ENCODE assay signal across 21 cellular contexts in genomic region chr1:233064988-233065387, GRCh38.
"Had no signal": no experiment of that assay in that cellular context is flagged by ENCODE, and none has a peak within 500 bp of the region (broad histone marks: within the 10 kb centered on the region; RNA-seq: fewer than 3 reads in every experiment).

No MANE protein-coding gene starts in this region.

- H3K36me3 ChIP-seq: left lung, lower lobe of right lung, ovary, prostate gland, tibial nerve, vagina had no signal

- H3K4me3 ChIP-seq: left lung, lower lobe of right lung, ovary, prostate gland, spleen, tibial nerve, vagina had no signal

- H3K27me3 ChIP-seq: left lung, ovary, spleen, tibial nerve, vagina had no signal

- ATAC-seq: left cardiac atrium; left lung; lower lobe of right lung; naive thymus-derived CD4-positive, alpha-beta T cell; natural killer cell treated with Interleukin-12 subunit alpha and Interleukin-12 subunit beta and Interleukin-15 and Interleukin-18, amount 100 ng/mL, for 72 hours; right cardiac atrium; sciatic nerve; stimulated activated effector memory CD8-positive, alpha-beta T cell treated with anti-CD3 and anti-CD28 coated beads, Interleukin-12 subunit alpha, Interleukin-12 subunit beta, amount 100 ng/mL, for 72 hours had no signal

- DNase-seq: kidney glomerular epithelial cell; left cardiac atrium; left lung; lower lobe of right lung; mammary epithelial cell; naive thymus-derived CD4-positive, alpha-beta T cell; ovary; posterior cingulate gyrus; retina; right cardiac atrium; small intestine; spleen; stimulated activated CD4-positive, alpha-beta T cell treated with anti-CD3 and anti-CD28 coated beads, Interleukin-4, amount 100 ng/mL, for 24 hours; stimulated activated naive CD4-positive, alpha-beta T cell; substantia nigra had no signal

- H3K9me3 ChIP-seq: left lung, prostate gland, vagina had no signal

- H3K27ac ChIP-seq: left lung, lower lobe of right lung, ovary, prostate gland, spleen, tibial nerve, vagina had no signal

- H3K4me1 ChIP-seq: left lung, lower lobe of right lung, prostate gland, spleen, tibial nerve, vagina had no signal
